Comparison of ENCODE assay signal across 2 cellular contexts in the genomic region with DNA sequence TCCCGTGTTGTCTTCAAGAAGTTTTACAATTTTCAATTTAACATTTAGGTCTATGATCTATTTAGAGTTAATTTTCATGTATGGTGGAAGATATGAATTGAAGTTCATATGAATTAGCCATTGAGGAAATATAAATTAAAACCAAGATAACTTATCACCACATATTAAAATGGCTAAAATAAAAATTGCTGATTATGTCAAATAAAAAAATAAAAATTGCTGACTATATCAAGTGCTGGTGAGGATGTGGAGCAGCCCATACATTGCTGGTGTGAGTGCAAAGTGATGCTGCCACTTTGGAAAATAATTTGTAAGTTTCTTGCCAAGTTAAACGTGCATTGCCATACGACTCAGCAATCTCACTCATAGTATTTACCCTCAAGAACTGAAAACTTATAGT.
A peak's percentile ranks its signal among the peaks of the same experiment; 100 is the strongest.
TF ChIP-seq lines count a peak whose summit lies in the region.

No MANE protein-coding gene starts in this region.

TF ChIP-seq in HepG2, 621 proteins besides CTCF, POLR2A, EP300 and RAD21:
- TF ChIP-seq JUN (CRISPR knock-in tag; IDR thresholded peaks at IDR 0.05) (no peak), MAFK (conservative IDR thresholded peaks at IDR 0.05 in 1 of 2, IDR thresholded peaks at IDR 0.05 in 1 of 2; ENCODE audit: low read length in 2 of 2) (peak; percentile 89 to 95), MAFF (IDR thresholded peaks at IDR 0.05; ENCODE audit: low read depth, low read length) (peak; percentile 93)

TF ChIP-seq in IMR-90, 13 proteins besides CTCF, POLR2A, EP300 and RAD21:
- TF ChIP-seq, protein P1, sequence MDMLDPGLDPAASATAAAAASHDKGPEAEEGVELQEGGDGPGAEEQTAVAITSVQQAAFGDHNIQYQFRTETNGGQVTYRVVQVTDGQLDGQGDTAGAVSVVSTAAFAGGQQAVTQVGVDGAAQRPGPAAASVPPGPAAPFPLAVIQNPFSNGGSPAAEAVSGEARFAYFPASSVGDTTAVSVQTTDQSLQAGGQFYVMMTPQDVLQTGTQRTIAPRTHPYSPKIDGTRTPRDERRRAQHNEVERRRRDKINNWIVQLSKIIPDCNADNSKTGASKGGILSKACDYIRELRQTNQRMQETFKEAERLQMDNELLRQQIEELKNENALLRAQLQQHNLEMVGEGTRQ (IDR thresholded peaks at IDR 0.05; ENCODE audit: low read depth, low read length) = no peak
- TF ChIP-seq MAFK (IDR thresholded peaks at IDR 0.05; ENCODE audit: low read depth, low read length) = peak; percentile 87
- no peak for TF ChIP-seq FOS (IDR thresholded peaks at IDR 0.05; ENCODE audit: low read depth, low read length)
TF ChIP-seq in IMR-90: peak in this region for 1.
